ENCODE assay signal across 16 cellular contexts in the genomic region with DNA sequence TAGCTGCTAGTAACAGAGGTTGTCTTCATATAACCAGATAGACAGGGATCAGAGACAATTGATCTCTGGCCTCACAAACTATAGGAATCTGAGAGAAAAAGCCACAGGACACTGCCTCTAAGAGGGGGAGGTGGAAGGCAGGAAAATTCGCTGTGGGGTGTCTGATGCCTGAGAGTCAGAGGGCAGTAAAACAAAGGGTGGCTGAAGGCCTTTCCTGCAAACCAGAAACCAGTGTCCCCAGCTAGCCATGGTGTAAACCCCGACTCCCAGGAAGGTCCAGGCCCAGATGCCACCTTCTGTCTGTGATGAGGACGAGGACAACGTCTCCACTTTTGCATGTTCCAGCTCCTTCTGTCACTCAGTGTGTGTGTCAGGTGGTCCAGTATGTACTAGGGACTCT.
"Had no signal": no experiment of that assay in that cellular context is flagged by ENCODE, and none has a peak within 500 bp of the region (broad histone marks: within the 10 kb centered on the region; RNA-seq: fewer than 3 reads in every experiment).

No MANE protein-coding gene starts in this region.

- H3K4me3 Mint-ChIP-seq: activated naive CD8-positive, alpha-beta T cell treated with anti-CD3 and anti-CD28 coated beads, Interleukin-2, amount 10 ng/mL, durations not matched to agents 7 days and 5 days; memory B cell; nephron had no signal

- H3K27ac ChIP-seq: foreskin keratinocyte, prostate gland, thoracic aorta, upper lobe of left lung had no signal

- H3K27me3 Mint-ChIP-seq: memory B cell had no signal

- ATAC-seq: foreskin keratinocyte, left colon had no signal

- H3K4me3 ChIP-seq: prostate gland, thoracic aorta, upper lobe of left lung had no signal

- H3K36me3 Mint-ChIP-seq: activated naive CD8-positive, alpha-beta T cell treated with anti-CD3 and anti-CD28 coated beads, Interleukin-2, amount 10 ng/mL, durations not matched to agents 7 days and 5 days; memory B cell had no signal

- H3K27ac Mint-ChIP-seq: activated naive CD8-positive, alpha-beta T cell treated with anti-CD3 and anti-CD28 coated beads, Interleukin-2, amount 10 ng/mL, durations not matched to agents 7 days and 5 days; memory B cell; nephron had no signal

- H3K9me3 Mint-ChIP-seq: activated naive CD8-positive, alpha-beta T cell treated with anti-CD3 and anti-CD28 coated beads, Interleukin-2, amount 10 ng/mL, durations not matched to agents 7 days and 5 days; memory B cell; nephron had no signal

- H3K4me1 ChIP-seq: foreskin keratinocyte, prostate gland, upper lobe of left lung had no signal

- H3K9me3 ChIP-seq: prostate gland, thoracic aorta, upper lobe of left lung had no signal

- H3K36me3 ChIP-seq: prostate gland, thoracic aorta, upper lobe of left lung had no signal

- DNase-seq: activated naive CD4-positive, alpha-beta T cell treated with Interleukin-2 at 50 U/mL for 16 hours; activated naive CD8-positive, alpha-beta T cell treated with anti-CD3 and anti-CD28 coated beads, Interleukin-2, amount 10 ng/mL, durations not matched to agents 7 days and 5 days; activated T-cell treated with anti-CD3 and anti-CD28 coated beads, Interleukin-2, amount 50 U/mL, for 48 hours; amniotic stem cell; foreskin keratinocyte; hippocampal formation; left colon; occipital lobe; stimulated activated CD4-positive, alpha-beta T cell treated with anti-CD3 and anti-CD28 coated beads, Interleukin-4, amount 100 ng/mL, for 24 hours; stimulated activated naive CD4-positive, alpha-beta T cell treated with Interleukin-2 at 50 U/mL for 16 hours; T-helper 9 cell; upper lobe of left lung had no signal

- H3K27me3 ChIP-seq: foreskin keratinocyte, upper lobe of left lung had no signal

- H3K4me1 Mint-ChIP-seq: activated naive CD8-positive, alpha-beta T cell treated with anti-CD3 and anti-CD28 coated beads, Interleukin-2, amount 10 ng/mL, durations not matched to agents 7 days and 5 days had no signal
